ENCODE assay signal across 24 cellular contexts in the genomic region with DNA sequence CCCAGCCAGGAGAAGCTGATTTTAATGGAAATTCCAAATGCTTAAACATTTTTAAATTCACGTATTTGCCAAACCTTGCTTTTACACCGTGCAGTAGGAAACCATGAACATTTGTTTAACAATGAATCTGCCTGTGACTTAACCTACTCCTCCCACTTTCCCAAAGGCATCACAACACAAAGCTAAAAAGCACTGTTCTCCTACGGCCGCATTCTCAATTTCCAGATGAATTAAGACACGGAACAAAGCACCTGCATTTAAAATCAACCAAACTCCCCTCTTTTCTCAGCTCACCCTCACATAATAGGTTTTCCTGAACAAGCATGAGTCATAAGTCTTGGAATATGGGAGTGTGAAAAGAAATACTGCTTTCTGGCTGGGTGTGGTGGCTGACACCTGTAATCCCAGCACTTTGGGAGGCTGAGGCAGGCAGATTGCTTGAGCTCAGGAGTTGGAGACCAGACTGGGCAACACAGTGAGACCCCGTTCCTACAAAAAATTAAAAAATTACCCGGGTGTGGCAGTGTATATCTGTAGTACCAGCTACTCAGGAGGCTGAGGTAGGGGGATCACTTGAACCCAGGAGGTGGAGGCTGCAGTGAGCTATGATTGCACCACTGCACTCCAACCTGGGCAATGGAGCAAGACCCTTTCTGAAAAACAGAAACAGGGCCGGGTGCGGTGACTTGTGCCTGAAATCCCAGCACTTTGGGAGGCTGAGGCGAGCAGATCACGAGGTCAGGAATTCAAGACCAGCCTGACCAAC.
"Had no signal": no experiment of that assay in that cellular context is flagged by ENCODE, and none has a peak within 500 bp of the region (broad histone marks: within the 10 kb centered on the region; RNA-seq: fewer than 3 reads in every experiment).

No MANE protein-coding gene starts in this region.

- H3K9ac ChIP-seq: SK-N-SH had no signal

- H3K27ac Mint-ChIP-seq: activated CD8-positive, alpha-beta T cell treated with anti-CD3 and anti-CD28 coated beads, Interleukin-2, amount 10 ng/mL, durations not matched to agents 7 days and 5 days; activated naive CD8-positive, alpha-beta T cell treated with anti-CD3 and anti-CD28 coated beads, Interleukin-2, amount 10 ng/mL, durations not matched to agents 7 days and 5 days had no signal

- H3K36me3 ChIP-seq: Peyer's patch, SJCRH30, WERI-Rb-1 had no signal

- H3K4me3 ChIP-seq: Peyer's patch, SJCRH30 had no signal

- ATAC-seq: activated CD4-positive, CD25-positive, alpha-beta regulatory T cell treated with anti-CD3 and anti-CD28 coated beads, Interleukin-2, amount 50 U/mL, for 24 hours; activated CD8-positive, alpha-beta T cell treated with anti-CD3 and anti-CD28 coated beads, Interleukin-2, amount 10 ng/mL, durations not matched to agents 7 days and 5 days had no signal

- H3K9me3 Mint-ChIP-seq: activated naive CD8-positive, alpha-beta T cell treated with anti-CD3 and anti-CD28 coated beads, Interleukin-2, amount 10 ng/mL, durations not matched to agents 7 days and 5 days; brain; central memory CD8-positive, alpha-beta T cell had no signal

- H3K36me3 Mint-ChIP-seq: activated naive CD8-positive, alpha-beta T cell treated with anti-CD3 and anti-CD28 coated beads, Interleukin-2, amount 10 ng/mL, durations not matched to agents 7 days and 5 days; brain had no signal

- H3K27me3 Mint-ChIP-seq: activated naive CD8-positive, alpha-beta T cell treated with anti-CD3 and anti-CD28 coated beads, Interleukin-2, amount 10 ng/mL, durations not matched to agents 7 days and 5 days; central memory CD8-positive, alpha-beta T cell had no signal

- H3K4me1 ChIP-seq: Peyer's patch had no signal

- H3K27me3 ChIP-seq: Peyer's patch, SJCRH30 had no signal

- H3K9me3 ChIP-seq: Peyer's patch, SJCRH30, SK-N-SH had no signal

- H3K27ac ChIP-seq: Peyer's patch, RWPE1, SJCRH30, WERI-Rb-1 had no signal

- H3K4me2 ChIP-seq: SK-N-SH had no signal

- H3K4me3 Mint-ChIP-seq: activated CD8-positive, alpha-beta T cell treated with anti-CD3 and anti-CD28 coated beads, Interleukin-2, amount 10 ng/mL, durations not matched to agents 7 days and 5 days; activated naive CD8-positive, alpha-beta T cell treated with anti-CD3 and anti-CD28 coated beads, Interleukin-2, amount 10 ng/mL, durations not matched to agents 7 days and 5 days; brain; central memory CD8-positive, alpha-beta T cell had no signal

- DNase-seq: activated CD4-positive, alpha-beta T cell treated with anti-CD3 and anti-CD28 coated beads for 4 hours; activated CD4-positive, alpha-beta T cell treated with anti-CD3 and anti-CD28 coated beads, Interleukin-2, amount 50 U/mL, for 4 hours; activated CD8-positive, alpha-beta memory T cell treated with anti-CD3 and anti-CD28 coated beads, Interleukin-2, amount 50 U/mL, for 48 hours; activated CD8-positive, alpha-beta T cell treated with anti-CD3 and anti-CD28 coated beads, Interleukin-2, amount 10 ng/mL, durations not matched to agents 7 days and 5 days; activated naive CD4-positive, alpha-beta T cell treated with anti-CD3 and anti-CD28 coated beads, Interleukin-2, amount 50 U/mL, for 16 hours; activated naive CD8-positive, alpha-beta T cell treated with anti-CD3 and anti-CD28 coated beads, Interleukin-2, amount 10 ng/mL, durations not matched to agents 7 days and 5 days; activated T-cell treated with anti-CD3 and anti-CD28 coated beads, Interleukin-2, amount 50 U/mL, for 1 hour; NCI-H1092; NCI-H1417; NCI-H1930; NCI-H2171; NCI-H2227 treated with DMSO at 0.1 percent for 48 hours; NCI-H69; NK-92 treated with Interleukin-12 subunit alpha and Interleukin-12 subunit beta, amount 100 ng/mL, for 24 hours; Peyer's patch; Right ventricle myocardium superior; SJCRH30; SK-N-SH; T-helper 1 cell; WERI-Rb-1 had no signal
